ENCODE assay signal across 23 cellular contexts in genomic region chr21:40845621-40846020, GRCh38. TPM values are rescaled to one million over a fixed set of nuclear protein-coding genes. Genes with fewer than 3 reads are reported as not detected.
A peak's percentile ranks its signal among the peaks of the same experiment; 100 is the strongest.
DNase-seq lines count a peak whose midpoint lies in the region; ATAC-seq, FAIRE-seq and TF ChIP-seq lines count a peak whose summit lies in the region.
"Had no signal": no experiment of that assay in that cellular context is flagged by ENCODE, and none has a peak within 500 bp of the region (broad histone marks: within the 10 kb centered on the region; RNA-seq: fewer than 3 reads in every experiment).

No MANE protein-coding gene starts in this region.

- H3K4me1 ChIP-seq in keratinocyte (ENCODE audit: control insufficient read depth, extremely low read depth, insufficient read depth, low read length) (peaks cover 44% of the 10 kb centered on the region), heart right ventricle (peaks cover 0 to 4% (median 0%) of the 10 kb centered on the region in 9 donors), lower lobe of right lung (no peaks in the 10 kb centered on the region)
- H3K4me1 ChIP-seq: HAP-1, left lung, psoas muscle, upper lobe of right lung had no signal

- H3K4me3 Mint-ChIP-seq in brain, result peak overlapping the region; percentile 80 to 85 (median 83)
- H3K4me3 Mint-ChIP-seq: activated naive CD8-positive, alpha-beta T cell treated with anti-CD3 and anti-CD28 coated beads for 36 hours; stimulated activated naive CD8-positive, alpha-beta T cell treated with anti-CD3 and anti-CD28 coated beads, Interleukin-15, amount 100 ng/mL, for 72 hours had no signal

- peak overlapping the region; percentile 72 for H3K9ac ChIP-seq in keratinocyte (ENCODE audit: control insufficient read depth, extremely low read depth, insufficient read depth, low read length)
- H3K9ac ChIP-seq: neural progenitor cell had no signal

- ATAC-seq in heart right ventricle (no peak), lower lobe of right lung (no peak), HG02759 (IDR thresholded peaks at IDR 0.05; ENCODE audit: unreplicated experiment) (no peak)
- ATAC-seq: activated CD4-positive, CD25-positive, alpha-beta regulatory T cell treated with anti-CD3 and anti-CD28 coated beads, Interleukin-2, amount 50 U/mL, for 24 hours; GM12878; left lung; psoas muscle; SK-N-SH treated with all-trans-retinoic acid at 6 μM for 48 hours; stimulated activated naive CD8-positive, alpha-beta T cell treated with anti-CD3 and anti-CD28 coated beads, Interleukin-15, amount 100 ng/mL, for 72 hours; upper lobe of right lung had no signal

- H3K79me2 ChIP-seq in keratinocyte (ENCODE audit: control insufficient read depth, insufficient read depth, low read length), result peaks cover 22% of the 10 kb centered on the region

- no peak overlapping the region for H2AFZ ChIP-seq in keratinocyte (ENCODE audit: control insufficient read depth, low read length)
- H2AFZ ChIP-seq: neural progenitor cell had no signal

- H3K4me3 ChIP-seq in keratinocyte (ENCODE audit: control insufficient read depth in 2 of 3, extremely low read depth in 1 of 3, insufficient read depth in 2 of 3, low read depth in 1 of 3, low read length in 3 of 3), result peak overlapping the region; percentile 36 to 78 (median 74)
- no peak overlapping the region for H3K4me3 ChIP-seq in heart right ventricle
- H3K4me3 ChIP-seq in lower lobe of right lung, result no peak overlapping the region
- H3K4me3 ChIP-seq: GM12878, HAP-1, left lung, psoas muscle, upper lobe of right lung had no signal

- DNase-seq in EL (peak; percentile 43), HT1080 (ENCODE audit: low read depth) (peak; percentile 72), keratinocyte (ENCODE audit: low read depth, low spot score) (peak; percentile 75), heart right ventricle (no peak), lower lobe of right lung (no peak)
- DNase-seq: activated naive CD8-positive, alpha-beta T cell treated with anti-CD3 and anti-CD28 coated beads for 36 hours; Calu3; GF-D8; left lung; psoas muscle; small intestine; stimulated activated CD4-positive, alpha-beta T cell treated with anti-CD3 and anti-CD28 coated beads, Interleukin-4, amount 100 ng/mL, for 1 hour; stimulated activated naive CD8-positive, alpha-beta T cell treated with anti-CD3 and anti-CD28 coated beads, Interleukin-15, amount 100 ng/mL, for 72 hours; upper lobe of right lung had no signal

- H3K36me3 Mint-ChIP-seq in brain, result no peaks in the 10 kb centered on the region
- H3K36me3 Mint-ChIP-seq: activated naive CD8-positive, alpha-beta T cell treated with anti-CD3 and anti-CD28 coated beads for 36 hours; neural progenitor cell had no signal

- H3K27ac ChIP-seq in keratinocyte (ENCODE audit: control insufficient read depth, insufficient read depth, low read length), result peak overlapping the region; percentile 90
- H3K27ac ChIP-seq in heart right ventricle, result no peak overlapping the region
- no peak overlapping the region for H3K27ac ChIP-seq in lower lobe of right lung
- H3K27ac ChIP-seq: left lung, neural progenitor cell, psoas muscle, upper lobe of right lung had no signal

- dilution Hi-C loops in keratinocyte (cut with MboI; ENCODE audit: extremely low pct_ligation_motif_present, low sequenced_read_pairs), result no loop called here

- H3K27me3 ChIP-seq in keratinocyte (ENCODE audit: control insufficient read depth, extremely low read depth, insufficient read depth, low read length), result no peaks in the 10 kb centered on the region
- peaks cover 6 to 91% (median 80%) of the 10 kb centered on the region in 7 donors for H3K27me3 ChIP-seq in heart right ventricle
- H3K27me3 ChIP-seq in lower lobe of right lung (ENCODE audit: low read depth), result peaks cover 42% of the 10 kb centered on the region

- peaks cover 42% of the 10 kb centered on the region for H3K4me1 Mint-ChIP-seq in brain
- H3K4me1 Mint-ChIP-seq: stimulated activated naive CD8-positive, alpha-beta T cell treated with anti-CD3 and anti-CD28 coated beads, Interleukin-15, amount 100 ng/mL, for 72 hours had no signal

- intact Hi-C loops in heart right ventricle (cut with DNase I), result loop anchor here in 5 of 10 donors (10.0 kb wide), 2 partner anchors 219 to 381 kb away; no protein-coding TSS in a partner anchor
- intact Hi-C loops in lower lobe of right lung (cut with DNase I), result no loop called here

- peak overlapping the region; percentile 89 for H3K4me2 ChIP-seq in keratinocyte (ENCODE audit: control insufficient read depth, extremely low read depth, insufficient read depth, low read depth, low read length)

- peak; percentile 80 for FAIRE-seq in keratinocyte (lab: Jason Lieb, UNC)
- FAIRE-seq: GM12878, small intestine had no signal

- WGBS in heart right ventricle, 2 donors, result 63 to 65% methylated on average over 3 of the region's 3 CpGs

- H4K20me1 ChIP-seq in keratinocyte (ENCODE audit: control insufficient read depth, extremely low read depth, insufficient read depth, low read length), result no peaks in the 10 kb centered on the region

- H3K36me3 ChIP-seq in keratinocyte (ENCODE audit: control insufficient read depth in 2 of 2, extremely low read depth in 1 of 2, insufficient read depth in 2 of 2, low read length in 2 of 2) (no peaks in the 10 kb centered on the region), heart right ventricle (no peaks in the 10 kb centered on the region), lower lobe of right lung (no peaks in the 10 kb centered on the region)
- H3K36me3 ChIP-seq: HAP-1, left lung, neural progenitor cell, upper lobe of right lung had no signal

- no peak for TF ChIP-seq CTCF in brain (conservative IDR thresholded peaks at IDR 0.05)
- TF ChIP-seq CTCF in keratinocyte (optimal IDR thresholded peaks at IDR 0.05 in 1 of 3, IDR thresholded peaks at IDR 0.05 in 1 of 3, conservative IDR thresholded peaks at IDR 0.05 in 1 of 3; ENCODE audit: extremely low read depth in 1 of 3, insufficient read depth in 2 of 3, low read length in 3 of 3), result no peak
- no peak for TF ChIP-seq CTCF in heart right ventricle (IDR thresholded peaks at IDR 0.05)
- no peak for TF ChIP-seq CTCF in lower lobe of right lung (IDR thresholded peaks at IDR 0.05)

- H3K27ac Mint-ChIP-seq in brain, result peak overlapping the region; percentile 67 to 96 (median 90)
- H3K27ac Mint-ChIP-seq: activated naive CD8-positive, alpha-beta T cell treated with anti-CD3 and anti-CD28 coated beads for 36 hours; neural progenitor cell; stimulated activated naive CD8-positive, alpha-beta T cell treated with anti-CD3 and anti-CD28 coated beads, Interleukin-15, amount 100 ng/mL, for 72 hours had no signal

- H3K9me3 ChIP-seq in keratinocyte (ENCODE audit: control insufficient read depth, low read depth, low read length) (no peaks in the 10 kb centered on the region), heart right ventricle (no peaks in the 10 kb centered on the region), lower lobe of right lung (no peaks in the 10 kb centered on the region)
- H3K9me3 ChIP-seq: HAP-1, left lung, psoas muscle, upper lobe of right lung had no signal

- H3K9me1 ChIP-seq in keratinocyte (ENCODE audit: control insufficient read depth, extremely low read depth, insufficient read depth, low read length), result no peaks in the 10 kb centered on the region

- H3K27me3 Mint-ChIP-seq in brain, result peaks cover 44% of the 10 kb centered on the region

- H3K9me3 Mint-ChIP-seq in brain, result peaks cover 0 to 42% (median 3%) of the 10 kb centered on the region in 5 experiments
- H3K9me3 Mint-ChIP-seq: activated naive CD8-positive, alpha-beta T cell treated with anti-CD3 and anti-CD28 coated beads for 36 hours; neural progenitor cell; stimulated activated naive CD8-positive, alpha-beta T cell treated with anti-CD3 and anti-CD28 coated beads, Interleukin-15, amount 100 ng/mL, for 72 hours had no signal

RNA-seq across cellular contexts. Expression of gene DSCAM, which starts 1.3 kb away (rescaled TPM):
- total RNA-seq in HT1080 (2014; rRNA removed; shearing (Covaris generic)), result 0.03 TPM in 1 of 2 replicates, not detected in the other
- not detected in 2 replicates for polyA plus RNA-seq in HT1080 (2015; cell fraction: cytosol; rRNA removed)
- polyA plus RNA-seq in HT1080 (2015; cell fraction: nucleus; rRNA removed), result 0.02 TPM in 1 of 2 replicates, not detected in the other
- polyA plus RNA-seq in brain (ENCODE audit: insufficient read depth, low read depth, low replicate concordance), result 2.3 TPM
- 1.5 to 3.2 TPM (median 2.1 TPM) in 3 replicates for polyA plus RNA-seq in keratinocyte
- 0.45 TPM for polyA plus RNA-seq in keratinocyte (2011; ENCODE audit: low read depth)
- 1.4 TPM in 2 replicates for polyA plus RNA-seq in keratinocyte (2011; cell fraction: cytosol; rRNA removed)
- 5.0 TPM in 2 replicates for polyA plus RNA-seq in keratinocyte (2011; cell fraction: nucleus; rRNA removed)
- polyA plus RNA-seq in keratinocyte (2012; ENCODE audit: low replicate concordance), result 0.72 and 3.1 TPM in 2 replicates
- 4.1 to 9.3 TPM (median 6.8 TPM) in 3 replicates for polyA minus RNA-seq in keratinocyte
- 2.5 TPM for polyA minus RNA-seq in keratinocyte (2011; cell fraction: cytosol; rRNA and poly(A)+ RNA removed)
- 12.2 and 16.9 TPM in 2 replicates for polyA minus RNA-seq in keratinocyte (2011; cell fraction: nucleus; rRNA and poly(A)+ RNA removed)
- under 1 TPM in 1 of 10 donors, not detected in 9; 0.04 TPM for total RNA-seq in heart right ventricle
- under 1 TPM in 1 of 2 donors, not detected in 1; 0.03 TPM for polyA plus RNA-seq in heart right ventricle
- 0.06 TPM for total RNA-seq in lower lobe of right lung
- total RNA-seq: activated CD8-positive, alpha-beta memory T cell treated with anti-CD3 and anti-CD28 coated beads for 36 hours; activated naive CD8-positive, alpha-beta T cell treated with anti-CD3 and anti-CD28 coated beads for 36 hours; Calu3; dermis microvascular lymphatic vessel endothelial cell; GM12878; psoas muscle; upper lobe of right lung had no signal
- polyA plus RNA-seq: GM12878 had no signal

Comparison
In these comparisons a context has a peak if more than half of its experiments do, and no peak if none do; other contexts are left out.
1. DNase-seq: peak in EL (single experiment), HT1080 (single experiment) and keratinocyte (single experiment); none in heart right ventricle (0 of 2) and lower lobe of right lung (single experiment).
2. H3K4me3 ChIP-seq: peak in keratinocyte (3 of 3); none in heart right ventricle (0 of 10) and lower lobe of right lung (single experiment).